22 cellular contexts compared by ENCODE assay signal in the genomic region with DNA sequence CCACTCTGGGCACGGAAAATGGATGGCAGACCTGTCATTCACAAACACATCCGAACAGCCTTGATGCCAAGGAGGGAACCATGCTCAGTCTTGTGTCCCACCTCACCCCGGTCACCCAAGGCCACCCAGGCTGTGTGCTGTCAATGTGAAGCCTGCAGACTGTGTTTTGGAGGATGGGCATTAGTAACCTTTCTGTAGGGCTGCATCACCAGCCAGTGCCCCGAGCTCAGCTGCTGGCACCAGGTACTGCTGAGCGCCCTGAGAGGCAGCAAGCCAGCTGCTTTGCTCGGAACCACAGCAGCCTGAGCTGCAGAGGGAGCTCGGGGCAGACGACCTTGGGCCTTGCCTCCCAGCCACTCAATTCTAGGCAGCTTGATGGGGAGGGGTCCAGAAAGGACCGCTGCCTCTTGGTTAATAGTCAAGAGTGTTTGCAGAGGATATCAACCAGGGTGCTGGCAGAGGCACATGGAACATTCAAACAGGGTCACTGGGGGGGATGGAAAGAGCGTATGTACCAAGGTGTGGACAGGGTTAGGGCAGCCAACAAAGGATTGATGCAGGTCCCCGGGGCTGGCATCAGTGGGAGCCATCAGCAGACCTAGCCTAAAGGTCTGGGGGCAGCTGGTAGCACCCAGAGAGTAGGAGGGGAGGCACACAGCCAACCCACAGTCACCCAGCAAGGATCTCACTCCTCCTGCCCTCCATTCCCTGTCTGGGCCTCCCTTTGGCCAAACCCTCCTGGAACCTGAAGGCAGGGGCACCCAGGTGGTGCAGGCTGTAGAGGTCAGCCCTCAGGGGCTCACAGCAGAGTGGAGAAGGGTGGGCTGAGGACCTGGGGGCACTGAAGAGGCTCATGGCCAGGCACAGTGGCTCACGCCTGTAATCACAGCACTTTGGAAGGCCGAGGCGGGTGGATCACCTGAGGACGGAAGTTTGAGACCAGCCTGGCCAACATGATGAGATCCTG. TPM values are rescaled to one million over a fixed set of nuclear protein-coding genes. Genes with fewer than 3 reads are reported as not detected.
A peak's percentile ranks its signal among the peaks of the same experiment; 100 is the strongest.
DNase-seq lines count a peak whose midpoint lies in the region; ATAC-seq and TF ChIP-seq lines count a peak whose summit lies in the region.
"Had no signal": no experiment of that assay in that cellular context is flagged by ENCODE, and none has a peak within 500 bp of the region (broad histone marks: within the 10 kb centered on the region; RNA-seq: fewer than 3 reads in every experiment).

No MANE protein-coding gene starts in this region.

- intact Hi-C loops in dorsolateral prefrontal cortex (cut with DNase I), result loop anchor here (10.0 kb wide), 3 partner anchors 161 to 799 kb away; a partner anchor contains a TSS
- intact Hi-C loops in posterior vena cava (cut with DNase I), result no loop called here
- intact Hi-C loops in tibial artery (cut with DNase I; ENCODE audit: low total_unique reads), result no loop called here
- intact Hi-C loops in left colon (cut with DNase I, micrococcal nuclease), result no loop called here

- H3K4me1 ChIP-seq in tibial artery, result peaks cover 0 to 11% (median 6%) of the 10 kb centered on the region in 4 donors
- H3K4me1 ChIP-seq: HAP-1 had no signal

- no peak overlapping the region for H3K4me3 ChIP-seq in dorsolateral prefrontal cortex
- no peak overlapping the region for H3K4me3 ChIP-seq in tibial artery
- H3K4me3 ChIP-seq: A549, HAP-1, PC-9 had no signal

- H3K27ac ChIP-seq in dorsolateral prefrontal cortex (peak overlapping the region in 7 of 59 donors; percentile 12 to 36 (median 18)), tibial artery (no peak overlapping the region)
- H3K27ac ChIP-seq: A549, HL-60, PC-9 had no signal

- H3K9me3 ChIP-seq in tibial artery, result no peaks in the 10 kb centered on the region
- H3K9me3 ChIP-seq: HAP-1 had no signal

- no peak for ATAC-seq in left colon
- ATAC-seq: A549 had no signal

- peaks cover 0 to 15% (median 0%) of the 10 kb centered on the region in 45 donors for H3K27me3 ChIP-seq in dorsolateral prefrontal cortex
- peaks cover 0 to 48% of the 10 kb centered on the region in 2 donors for H3K27me3 ChIP-seq in tibial artery

- TF ChIP-seq CTCF in dorsolateral prefrontal cortex (IDR thresholded peaks at IDR 0.05 in 54 of 56, conservative IDR thresholded peaks at IDR 0.05 in 2 of 56; ENCODE audit: low read depth in 1 of 56, partially characterized antibody in 56 of 56) (no peak), tibial artery (IDR thresholded peaks at IDR 0.05) (no peak)

- no peaks in the 10 kb centered on the region for H3K36me3 ChIP-seq in tibial artery
- H3K36me3 ChIP-seq: HAP-1 had no signal

- DNase-seq in activated effector memory CD4-positive, alpha-beta T cell treated with anti-CD3 and anti-CD28 coated beads, Interleukin-2, amount 50 U/mL, for 16 hours, result peak; percentile 50
- DNase-seq in activated effector memory CD4-positive, alpha-beta T cell treated with Interleukin-2 at 50 U/mL for 16 hours, result no peak
- DNase-seq in dorsolateral prefrontal cortex, result peak in 7 of 10 donors; percentile 7 to 37 (median 23)
- DNase-seq in posterior vena cava (ENCODE audit: low spot score), result peak; percentile 58
- peak; percentile 11 to 51 for DNase-seq in tibial artery
- no peak for DNase-seq in A172 (ENCODE audit: low spot score)
- no peak for DNase-seq in stimulated activated CD4-positive, alpha-beta T cell treated with anti-CD3 and anti-CD28 coated beads, Interleukin-1b, Interleukin-23, amount 100 ng/mL, for 48 hours
- no peak for DNase-seq in left colon
- DNase-seq: GF-D8, IMR-90, NCI-H1417 treated with DMSO at 0.1 percent for 48 hours, NCI-H187 treated with DMSO at 0.1 percent for 48 hours, NCI-H226, NCI-H524, NCI-H82, PC-9 had no signal

RNA-seq across cellular contexts. Expression of a gene that starts 8.1 kb away (rescaled TPM):
- total RNA-seq in dorsolateral prefrontal cortex (10 to 100 TPM; 27.0 to 85.8 (median 42.8) TPM), posterior vena cava (not detected), left colon (not detected)
- total RNA-seq in A172 (2014; rRNA removed; shearing (Covaris generic)), result not detected in 2 replicates
- total RNA-seq: CD4-positive, alpha-beta T cell; HT1080; IMR-90; M059J; PC-9 had no signal

Comparison
In these comparisons a context has a peak if more than half of its experiments do, and no peak if none do; other contexts are left out.
1. DNase-seq: peak in activated effector memory CD4-positive, alpha-beta T cell treated with anti-CD3 and anti-CD28 coated beads, Interleukin-2, amount 50 U/mL, for 16 hours (single experiment), dorsolateral prefrontal cortex (7 of 10), posterior vena cava (single experiment) and tibial artery (2 of 2); none in activated effector memory CD4-positive, alpha-beta T cell treated with Interleukin-2 at 50 U/mL for 16 hours (single experiment), A172 (single experiment), stimulated activated CD4-positive, alpha-beta T cell treated with anti-CD3 and anti-CD28 coated beads, Interleukin-1b, Interleukin-23, amount 100 ng/mL, for 48 hours (single experiment) and left colon (0 of 2).
2. RNA of a gene that starts 8.1 kb away (total RNA-seq): 27.0 to 85.8 TPM in dorsolateral prefrontal cortex; not detected in posterior vena cava, not detected in A172 and not detected in left colon; every median in the first group is over 10 times any median in the second.
3. intact Hi-C loops: an anchor here in dorsolateral prefrontal cortex (10.0 kb wide); none called in posterior vena cava, tibial artery and left colon.